13 cellular contexts compared by ENCODE assay signal in genomic region chr7:51213618-51214017, GRCh38.
"Had no signal": no experiment of that assay in that cellular context is flagged by ENCODE, and none has a peak within 500 bp of the region (broad histone marks: within the 10 kb centered on the region; RNA-seq: fewer than 3 reads in every experiment).

No MANE protein-coding gene starts in this region.

- H3K4me1 ChIP-seq: colonic mucosa had no signal

- H3K36me3 ChIP-seq: cardiac muscle cell, colonic mucosa, left ventricle myocardium inferior, ovary, tibial nerve had no signal

- H3K27me3 Mint-ChIP-seq: memory B cell had no signal

- H3K36me3 Mint-ChIP-seq: memory B cell had no signal

- H3K9me3 Mint-ChIP-seq: memory B cell had no signal

- H3K9me3 ChIP-seq: colonic mucosa, left ventricle myocardium inferior, ovary, tibial nerve had no signal

- H3K4me3 ChIP-seq: cardiac muscle cell, colonic mucosa, left ventricle myocardium inferior, ovary, tibial nerve had no signal

- H3K4me1 Mint-ChIP-seq: memory B cell had no signal

- H3K27ac Mint-ChIP-seq: memory B cell, T-helper 17 cell had no signal

- ATAC-seq: T-helper 17 cell had no signal

- DNase-seq: activated CD4-positive, alpha-beta T cell treated with anti-CD3 and anti-CD28 coated beads, Interleukin-2, amount 50 U/mL, for 1 hour; activated CD4-positive, CD25-positive, alpha-beta regulatory T cell; colonic mucosa; foreskin melanocyte; head of caudate nucleus; islet precursor cell; left ventricle myocardium inferior; ovary; stimulated activated CD4-positive, alpha-beta T cell treated with anti-CD3 and anti-CD28 coated beads, Interleukin-4, amount 100 ng/mL, for 1 hour; T-helper 17 cell had no signal

- H3K27ac ChIP-seq: cardiac muscle cell, colonic mucosa, left ventricle myocardium inferior, ovary, tibial nerve had no signal

- H3K4me3 Mint-ChIP-seq: memory B cell, T-helper 17 cell had no signal

- H3K27me3 ChIP-seq: cardiac muscle cell, colonic mucosa, ovary, tibial nerve had no signal
